In the genomic region with DNA sequence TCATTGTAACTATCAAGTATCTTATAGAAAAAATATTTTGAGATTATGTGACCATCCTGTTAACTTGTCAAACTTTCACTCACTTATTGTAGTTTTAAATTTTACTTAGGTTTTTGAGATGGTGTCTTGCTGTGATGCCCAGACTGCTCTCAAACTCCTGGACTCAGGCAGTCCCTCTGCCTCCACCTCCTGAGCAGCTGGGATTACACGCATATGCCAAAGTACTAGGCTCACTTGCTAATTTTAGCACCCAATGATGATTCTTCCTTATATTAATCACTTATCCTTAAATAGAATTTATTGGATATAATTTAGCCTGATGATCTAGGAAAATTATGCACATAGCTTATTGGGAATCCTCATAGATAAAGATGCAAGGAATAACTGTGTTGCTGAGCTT, we compare ENCODE assay signal across 24 cellular contexts.
"Had no signal": no experiment of that assay in that cellular context is flagged by ENCODE, and none has a peak within 500 bp of the region (broad histone marks: within the 10 kb centered on the region; RNA-seq: fewer than 3 reads in every experiment).

No MANE protein-coding gene starts in this region.

- DNase-seq: colonic mucosa; cortex of kidney; effector CD8-positive, alpha-beta T cell; effector memory CD8-positive, alpha-beta T cell; endodermal cell; esophagus squamous epithelium; foreskin fibroblast; foreskin melanocyte; heart left ventricle; hypothalamus; immature natural killer cell; islet precursor cell; kidney; kidney glomerular epithelial cell; left colon; left ventricle myocardium inferior; lower lobe of right lung; mesenchymal stem cell; mucosa of descending colon had no signal

- H3K4me3 ChIP-seq: colonic mucosa, esophagus squamous epithelium, gastroesophageal sphincter, heart left ventricle, hepatocyte, left ventricle myocardium inferior, lower lobe of right lung, mucosa of descending colon had no signal

- H3K79me2 ChIP-seq: hepatocyte had no signal

- H3K4me2 ChIP-seq: hepatocyte had no signal

- H3K9me3 ChIP-seq: colonic mucosa, esophagus squamous epithelium, gastroesophageal sphincter, heart left ventricle, left ventricle myocardium inferior, lower lobe of right lung, mucosa of descending colon had no signal

- H2AFZ ChIP-seq: hepatocyte had no signal

- H3K27me3 ChIP-seq: colonic mucosa, esophagus squamous epithelium, gastroesophageal sphincter, heart left ventricle, hepatocyte had no signal

- ATAC-seq: effector memory CD8-positive, alpha-beta T cell; esophagus mucosa; gastroesophageal sphincter; left colon; left lobe of liver; lower lobe of right lung; mucosa of descending colon had no signal

- H3K27ac ChIP-seq: colonic mucosa, epithelial cell of prostate, esophagus squamous epithelium, gastroesophageal sphincter, heart left ventricle, hepatocyte, left ventricle myocardium inferior, lower lobe of right lung had no signal

- H3K4me1 ChIP-seq: colonic mucosa, gastroesophageal sphincter, lower lobe of right lung had no signal

- H3K36me3 ChIP-seq: colonic mucosa, left ventricle myocardium inferior had no signal
